In the genomic region with DNA sequence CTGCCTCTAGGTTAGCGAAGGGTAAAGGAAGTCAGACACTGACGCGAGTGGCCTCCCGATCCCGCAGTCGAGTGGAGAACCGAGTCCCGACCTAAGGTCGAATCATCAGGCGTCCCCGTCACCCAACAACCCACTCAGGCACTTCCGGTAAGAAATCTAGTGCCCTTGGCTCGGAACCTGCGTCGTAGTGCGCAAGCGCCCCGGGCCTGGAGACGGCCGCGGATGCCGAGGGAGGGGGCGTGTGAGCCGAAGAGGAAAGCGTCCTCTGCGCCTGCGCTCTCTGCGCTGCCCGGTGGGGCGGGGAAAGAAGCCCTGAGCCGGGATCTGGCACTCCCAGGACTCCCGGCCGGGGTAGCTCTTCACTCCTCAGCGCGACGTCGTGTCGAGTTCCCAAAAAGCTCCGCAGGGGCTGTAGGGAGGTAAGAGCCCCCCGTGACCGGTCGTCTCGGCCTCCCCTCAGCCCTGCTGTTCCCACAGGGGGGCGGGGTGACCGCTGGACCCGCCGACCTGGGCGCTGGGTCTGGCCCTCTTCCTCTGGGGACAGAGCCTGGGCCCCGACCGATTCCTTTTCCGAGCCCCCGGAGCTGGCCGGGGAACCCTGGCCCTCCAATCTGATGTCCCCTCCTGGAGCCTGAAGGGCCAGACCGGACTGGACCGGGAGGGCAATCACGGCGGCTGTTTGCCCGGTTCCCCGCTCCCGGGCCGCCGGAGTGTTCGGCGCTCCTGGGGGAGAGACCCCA, we compare ENCODE assay signal across 8 cellular contexts. TPM values are rescaled to one million over a fixed set of nuclear protein-coding genes. Genes with fewer than 3 reads are reported as not detected.
DNase-seq lines count a peak whose midpoint lies in the region; ATAC-seq and TF ChIP-seq lines count a peak whose summit lies in the region.

A gene (plus strand): TSS at position 330 of the 740 bp plus-strand sequence. CDS start 26,084 bp downstream, outside the sequence.

- H3K9me3 Mint-ChIP-seq in effector memory CD8-positive, alpha-beta T cell: no peaks in the 10 kb centered on the region

- no peak for TF ChIP-seq CTCF in GM20000 (IDR thresholded peaks at IDR 0.05; ENCODE audit: extremely low read depth, missing control alignments)

- H3K36me3 Mint-ChIP-seq in effector memory CD8-positive, alpha-beta T cell (ENCODE audit: insufficient read depth): peaks cover 19% of the 10 kb centered on the region

- peak; percentile 86 for ATAC-seq in effector memory CD8-positive, alpha-beta T cell (replicated peaks)

- H3K4me1 Mint-ChIP-seq in effector memory CD8-positive, alpha-beta T cell (ENCODE audit: low read depth in 2 of 2): peaks cover 14 to 19% of the 10 kb centered on the region in 2 donors

- peak within 1 kb of the TSS; percentile 94 to 97 for H3K4me3 Mint-ChIP-seq in effector memory CD8-positive, alpha-beta T cell

- DNase-seq in CMK (ENCODE audit: low read depth) (peak; percentile 79), GM20000 (ENCODE audit: low spot score) (peak; percentile 93), HT-29 (ENCODE audit: low spot score) (peak; percentile 98), medulla oblongata (ENCODE audit: extremely low spot score) (peak; percentile 99)
- DNase-seq in NK-92 treated with Interleukin-12 subunit alpha and Interleukin-12 subunit beta, amount 100 ng/mL, for 24 hours (lab: John Stamatoyannopoulos, UW): peak; percentile 94
- DNase-seq in activated CD8-positive, alpha-beta memory T cell treated with anti-CD3 and anti-CD28 coated beads for 4 hours (ENCODE audit: low read depth in 2 of 2): peak; percentile 93
- DNase-seq in effector memory CD8-positive, alpha-beta T cell: peak; percentile 94 to 95 (median 95)
- peak; percentile 97 for DNase-seq in stimulated activated CD8-positive, alpha-beta memory T cell treated with anti-CD3 and anti-CD28 coated beads, Interleukin-12 subunit alpha, Interleukin-12 subunit beta, amount 100 ng/mL, for 1 hour (ENCODE audit: low read depth)

- peak within 1 kb of the TSS; percentile 98 to 100 for H3K27ac Mint-ChIP-seq in effector memory CD8-positive, alpha-beta T cell

- H3K27me3 Mint-ChIP-seq in effector memory CD8-positive, alpha-beta T cell: no peaks in the 10 kb centered on the region

RNA-seq across cellular contexts. Expression of the gene that starts here (rescaled TPM):
- total RNA-seq in HT-29 (2014; rRNA removed; shearing (Covaris generic)): 4.5 and 4.9 TPM in 2 replicates

Comparison
In these comparisons a context has a peak if more than half of its experiments do, and no peak if none do; other contexts are left out.
1. Peak in every context shown above with its lines: DNase-seq and ATAC-seq.